21 cellular contexts compared by ENCODE assay signal in genomic region chr13:40351537-40352384, GRCh38.
DNase-seq lines count a peak whose midpoint lies in the region; ATAC-seq, FAIRE-seq and TF ChIP-seq lines count a peak whose summit lies in the region.
"Had no signal": no experiment of that assay in that cellular context is flagged by ENCODE, and none has a peak within 500 bp of the region (broad histone marks: within the 10 kb centered on the region; RNA-seq: fewer than 3 reads in every experiment).

No MANE protein-coding gene starts in this region.

- 88 to 98% methylated on average over 4 to 7 of the region's 9 CpGs for WGBS in esophagus squamous epithelium, 2 donors
- WGBS in ovary, 3 donors = 51 to 61% (median 61%) methylated on average over 9 of the region's 9 CpGs

- H3K4me3 Mint-ChIP-seq in astrocyte (ENCODE audit: unreplicated experiment) (no peak overlapping the region), neural crest cell (peak overlapping the region; percentile 59)
- H3K4me3 Mint-ChIP-seq: naive thymus-derived CD4-positive, alpha-beta T cell had no signal

- DNase-seq in astrocyte (ENCODE audit: low read depth) (no peak), esophagus squamous epithelium (lab: John Stamatoyannopoulos, UW) (no peak), neural crest cell (ENCODE audit: low read depth, low spot score) (no peak), substantia nigra (lab: John Stamatoyannopoulos, UW) (peak in 6 of 49 donors; percentile 7 to 53 (median 40)), ovary (no peak), AG08395 (ENCODE audit: low spot score) (no peak), GM19238 (ENCODE audit: insufficient read length, low spot score) (no peak)
- DNase-seq: activated CD4-positive, CD25-positive, alpha-beta regulatory T cell; activated naive CD4-positive, alpha-beta T cell; brain microvascular endothelial cell; GF-D8; MG63; naive thymus-derived CD4-positive, alpha-beta T cell; NCI-H1930; retina; SIG-M5; stimulated activated CD4-positive, alpha-beta T cell treated with anti-CD3 and anti-CD28 coated beads, Interleukin-2, amount 100 ng/mL, for 48 hours; T-helper 2 cell had no signal

- FAIRE-seq in astrocyte (lab: Jason Lieb, UNC) = no peak
- FAIRE-seq: D721Med had no signal

- no peak overlapping the region for H3K27ac ChIP-seq in astrocyte (ENCODE audit: low read depth, low read length)
- peak overlapping the region; percentile 33 to 75 (median 70) for H3K27ac ChIP-seq in esophagus squamous epithelium
- peak overlapping the region; percentile 73 for H3K27ac ChIP-seq in substantia nigra (ENCODE audit: low read depth, low read length, poor library complexity, severe bottlenecking)
- H3K27ac ChIP-seq in ovary = peak overlapping the region in 1 of 2 donors; percentile 0
- H3K27ac ChIP-seq: brain microvascular endothelial cell had no signal

- TF ChIP-seq CTCF in astrocyte (IDR thresholded peaks at IDR 0.05; ENCODE audit: insufficient read depth, low read depth, low read length) (no peak), esophagus squamous epithelium (IDR thresholded peaks at IDR 0.05) (no peak), neural crest cell (conservative IDR thresholded peaks at IDR 0.05) (no peak), ovary (IDR thresholded peaks at IDR 0.05) (no peak)

- H3K9me3 Mint-ChIP-seq in astrocyte (ENCODE audit: unreplicated experiment) = peaks cover 2% of the 10 kb centered on the region
- H3K9me3 Mint-ChIP-seq in neural crest cell = no peaks in the 10 kb centered on the region

- H3K27me3 Mint-ChIP-seq in astrocyte (ENCODE audit: low read depth, unreplicated experiment) (peaks cover 2% of the 10 kb centered on the region), neural crest cell (ENCODE audit: low read depth) (no peaks in the 10 kb centered on the region)
- H3K27me3 Mint-ChIP-seq: naive thymus-derived CD4-positive, alpha-beta T cell had no signal

- H3K79me2 ChIP-seq in astrocyte (ENCODE audit: insufficient read depth, low read length) = no peaks in the 10 kb centered on the region

- H3K4me1 Mint-ChIP-seq in astrocyte (ENCODE audit: low read depth, unreplicated experiment) (peaks cover 20% of the 10 kb centered on the region), neural crest cell (peaks cover 72% of the 10 kb centered on the region)

- H3K27me3 ChIP-seq in astrocyte (ENCODE audit: insufficient read depth, low read length) (no peaks in the 10 kb centered on the region), esophagus squamous epithelium (peaks cover 0 to 84% (median 0%) of the 10 kb centered on the region in 4 donors), ovary (no peaks in the 10 kb centered on the region)
- H3K27me3 ChIP-seq: brain microvascular endothelial cell, MG63, tibial artery had no signal

- TF ChIP-seq POLR2A in esophagus squamous epithelium (IDR thresholded peaks at IDR 0.05) (no peak), ovary (IDR thresholded peaks at IDR 0.05) (no peak)

- H3K36me3 ChIP-seq in astrocyte (ENCODE audit: insufficient read depth, low read length) = no peaks in the 10 kb centered on the region
- H3K36me3 ChIP-seq in esophagus squamous epithelium = no peaks in the 10 kb centered on the region
- no peaks in the 10 kb centered on the region for H3K36me3 ChIP-seq in ovary
- H3K36me3 ChIP-seq: brain microvascular endothelial cell, MG63, tibial artery had no signal

- no peak for ATAC-seq in HG03135 (IDR thresholded peaks at IDR 0.05; ENCODE audit: unreplicated experiment)
- ATAC-seq: naive thymus-derived CD4-positive, alpha-beta T cell had no signal

- H3K4me3 ChIP-seq in astrocyte (ENCODE audit: insufficient read depth, low read depth, low read length) = no peak overlapping the region
- no peak overlapping the region for H3K4me3 ChIP-seq in esophagus squamous epithelium
- H3K4me3 ChIP-seq in ovary = no peak overlapping the region
- H3K4me3 ChIP-seq: MG63, tibial artery had no signal

- H3K36me3 Mint-ChIP-seq in astrocyte (ENCODE audit: low read depth, unreplicated experiment) = no peaks in the 10 kb centered on the region
- peaks cover 2% of the 10 kb centered on the region for H3K36me3 Mint-ChIP-seq in neural crest cell (ENCODE audit: low read depth)

- intact Hi-C loops in esophagus squamous epithelium (cut with DNase I) = no loop called here
- intact Hi-C loops in ovary (cut with DNase I) = no loop called here

- no peak overlapping the region for H3K4me2 ChIP-seq in astrocyte (ENCODE audit: low read length)

- no peaks in the 10 kb centered on the region for H3K4me1 ChIP-seq in astrocyte (ENCODE audit: insufficient read depth, low read length)
- H3K4me1 ChIP-seq in esophagus squamous epithelium = peaks cover 0 to 28% (median 3%) of the 10 kb centered on the region in 3 donors
- H3K4me1 ChIP-seq in ovary (ENCODE audit: insufficient read depth) = peaks cover 5% of the 10 kb centered on the region

- H3K9ac ChIP-seq in astrocyte (ENCODE audit: low read length) = no peak overlapping the region

- no peaks in the 10 kb centered on the region for H4K20me1 ChIP-seq in astrocyte (ENCODE audit: insufficient read depth, low read length)

- no peak overlapping the region for H3K27ac Mint-ChIP-seq in astrocyte (ENCODE audit: unreplicated experiment)
- H3K27ac Mint-ChIP-seq in neural crest cell (ENCODE audit: unreplicated experiment) = peak overlapping the region; percentile 92

- H2AFZ ChIP-seq in astrocyte (ENCODE audit: low read depth, low read length) = peak overlapping the region; percentile 51

- H3K9me3 ChIP-seq in astrocyte (ENCODE audit: insufficient read depth, low read depth, low read length) (no peaks in the 10 kb centered on the region), esophagus squamous epithelium (no peaks in the 10 kb centered on the region), ovary (no peaks in the 10 kb centered on the region)
- H3K9me3 ChIP-seq: MG63, tibial artery had no signal

- no peak for TF ChIP-seq EP300 in ovary (IDR thresholded peaks at IDR 0.05)
